Comparison of ENCODE assay signal across 18 cellular contexts in genomic region chr9:90024823-90025222, GRCh38.
"Had no signal": no experiment of that assay in that cellular context is flagged by ENCODE, and none has a peak within 500 bp of the region (broad histone marks: within the 10 kb centered on the region; RNA-seq: fewer than 3 reads in every experiment).

No MANE protein-coding gene starts in this region.

- H3K4me3 Mint-ChIP-seq: activated T-helper 17 cell treated with anti-CD3 and anti-CD28 coated beads, Interleukin-2, amount 50 U/mL, for 72 hours; endodermal cell; immature natural killer cell; naive thymus-derived CD4-positive, alpha-beta T cell; stimulated activated naive CD8-positive, alpha-beta T cell treated with anti-CD3 and anti-CD28 coated beads, Interleukin-15, amount 100 ng/mL, for 72 hours; type B pancreatic cell had no signal

- H3K9me3 ChIP-seq: ascending aorta, lower lobe of right lung, neutrophil had no signal

- H3K4me3 ChIP-seq: ascending aorta, breast epithelium, lower lobe of right lung had no signal

- H3K4me1 Mint-ChIP-seq: activated T-helper 17 cell treated with anti-CD3 and anti-CD28 coated beads, Interleukin-2, amount 50 U/mL, for 72 hours; immature natural killer cell; stimulated activated naive CD8-positive, alpha-beta T cell treated with anti-CD3 and anti-CD28 coated beads, Interleukin-15, amount 100 ng/mL, for 72 hours had no signal

- H3K36me3 Mint-ChIP-seq: type B pancreatic cell had no signal

- H3K4me1 ChIP-seq: breast epithelium had no signal

- H3K9me3 Mint-ChIP-seq: type B pancreatic cell had no signal

- H3K36me3 ChIP-seq: ascending aorta, breast epithelium, lower lobe of right lung, neutrophil had no signal

- H3K27ac ChIP-seq: ascending aorta, breast epithelium, lower lobe of right lung, neutrophil had no signal

- H3K27ac Mint-ChIP-seq: activated T-helper 17 cell treated with anti-CD3 and anti-CD28 coated beads, Interleukin-2, amount 50 U/mL, for 72 hours; endodermal cell; immature natural killer cell; naive thymus-derived CD4-positive, alpha-beta T cell; stimulated activated naive CD8-positive, alpha-beta T cell treated with anti-CD3 and anti-CD28 coated beads, Interleukin-15, amount 100 ng/mL, for 72 hours; type B pancreatic cell had no signal

- ATAC-seq: activated T-helper 17 cell treated with anti-CD3 and anti-CD28 coated beads, Interleukin-2, amount 50 U/mL, for 72 hours; stimulated activated naive CD8-positive, alpha-beta T cell treated with anti-CD3 and anti-CD28 coated beads, Interleukin-15, amount 100 ng/mL, for 72 hours had no signal

- H3K27me3 Mint-ChIP-seq: type B pancreatic cell had no signal

- H3K27me3 ChIP-seq: ascending aorta, breast epithelium had no signal

- DNase-seq: activated CD4-positive, alpha-beta T cell treated with anti-CD3 and anti-CD28 coated beads for 1 hour; activated CD4-positive, alpha-beta T cell treated with anti-CD3 and anti-CD28 coated beads, Interleukin-2, amount 50 U/mL, for 48 hours; activated naive CD4-positive, alpha-beta T cell treated with Interleukin-2 at 50 U/mL for 16 hours; endodermal cell; head of caudate nucleus; immature natural killer cell; lower lobe of right lung; midbrain; naive thymus-derived CD4-positive, alpha-beta T cell; retina; stimulated activated CD4-positive, alpha-beta T cell treated with anti-CD3 and anti-CD28 coated beads, Interleukin-4, amount 100 ng/mL, for 24 hours; stimulated activated CD8-positive, alpha-beta memory T cell treated with anti-CD3 and anti-CD28 coated beads, Interleukin-4, amount 100 ng/mL, for 48 hours; stimulated activated naive CD8-positive, alpha-beta T cell treated with anti-CD3 and anti-CD28 coated beads, Interleukin-15, amount 100 ng/mL, for 72 hours had no signal
